In the genomic region with DNA sequence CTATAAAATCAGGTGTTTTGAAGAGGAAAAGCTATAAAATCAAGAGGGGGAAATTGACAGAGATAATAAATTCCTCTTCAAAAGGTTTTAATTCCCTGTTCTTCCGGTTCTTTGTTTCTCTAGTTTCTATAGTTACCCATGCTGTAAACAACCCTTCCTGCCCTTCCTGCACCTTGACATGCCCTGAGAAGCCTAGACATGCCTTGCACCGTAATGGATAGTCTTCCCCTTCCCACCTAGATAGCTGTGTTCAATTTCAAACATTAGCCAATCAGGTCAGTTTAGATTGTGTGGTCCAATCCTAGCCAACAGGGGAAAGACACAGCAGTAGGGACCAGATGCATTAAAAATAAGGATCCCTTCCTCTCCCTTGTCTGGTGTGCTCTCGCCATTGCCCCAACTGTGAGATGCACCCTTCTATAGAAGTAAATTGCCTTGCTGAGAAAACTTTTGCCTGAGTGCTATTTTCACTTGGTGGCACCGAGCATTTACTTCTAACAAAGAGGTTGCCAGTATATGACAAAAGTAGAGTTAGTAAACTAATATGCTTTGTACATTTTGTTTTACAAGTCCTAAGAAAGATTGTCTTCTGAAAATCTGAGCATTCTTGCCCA, we compare ENCODE assay signal across 1 cellular context.
TF ChIP-seq lines count a peak whose summit lies in the region.

No MANE protein-coding gene starts in this region.

TF ChIP-seq in K562, 482 proteins besides CTCF, POLR2A, EP300 and RAD21:
- TF ChIP-seq, protein P1, sequence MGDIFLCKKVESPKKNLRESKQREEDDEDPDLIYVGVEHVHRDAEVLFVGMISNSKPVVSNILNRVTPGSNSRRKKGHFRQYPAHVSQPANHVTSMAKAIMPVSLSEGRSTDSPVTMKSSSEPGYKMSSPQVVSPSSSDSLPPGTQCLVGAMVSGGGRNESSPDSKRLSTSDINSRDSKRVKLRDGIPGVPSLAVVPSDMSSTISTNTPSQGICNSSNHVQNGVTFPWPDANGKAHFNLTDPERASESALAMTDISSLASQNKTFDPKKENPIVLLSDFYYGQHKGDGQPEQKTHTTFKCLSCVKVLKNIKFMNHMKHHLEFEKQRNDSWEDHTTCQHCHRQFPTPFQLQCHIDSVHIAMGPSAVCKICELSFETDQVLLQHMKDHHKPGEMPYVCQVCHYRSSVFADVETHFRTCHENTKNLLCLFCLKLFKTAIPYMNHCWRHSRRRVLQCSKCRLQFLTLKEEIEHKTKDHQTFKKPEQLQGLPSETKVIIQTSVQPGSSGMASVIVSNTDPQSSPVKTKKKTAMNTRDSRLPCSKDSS (IDR thresholded peaks at IDR 0.05; ENCODE audit: low read depth, partially characterized antibody), result peak; percentile 93
- no peak for TF ChIP-seq NR2F6 (CRISPR knock-in tag; IDR thresholded peaks at IDR 0.05)
- peak in 1 of 2 experiments; percentile 90; a peak in 2 of 3 replicates for TF ChIP-seq CBX3 (IDR thresholded peaks at IDR 0.05; ENCODE audit: borderline replicate concordance in 1 of 2, low read length in 2 of 2)
- peak; percentile 64; the same call in 1 of the 2 replicates for TF ChIP-seq CBX5 (IDR thresholded peaks at IDR 0.05; ENCODE audit: borderline replicate concordance, low read depth)
- TF ChIP-seq, protein P2, sequence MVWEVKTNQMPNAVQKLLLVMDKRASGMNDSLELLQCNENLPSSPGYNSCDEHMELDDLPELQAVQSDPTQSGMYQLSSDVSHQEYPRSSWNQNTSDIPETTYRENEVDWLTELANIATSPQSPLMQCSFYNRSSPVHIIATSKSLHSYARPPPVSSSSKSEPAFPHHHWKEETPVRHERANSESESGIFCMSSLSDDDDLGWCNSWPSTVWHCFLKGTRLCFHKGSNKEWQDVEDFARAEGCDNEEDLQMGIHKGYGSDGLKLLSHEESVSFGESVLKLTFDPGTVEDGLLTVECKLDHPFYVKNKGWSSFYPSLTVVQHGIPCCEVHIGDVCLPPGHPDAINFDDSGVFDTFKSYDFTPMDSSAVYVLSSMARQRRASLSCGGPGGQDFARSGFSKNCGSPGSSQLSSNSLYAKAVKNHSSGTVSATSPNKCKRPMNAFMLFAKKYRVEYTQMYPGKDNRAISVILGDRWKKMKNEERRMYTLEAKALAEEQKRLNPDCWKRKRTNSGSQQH (CRISPR knock-in tag; IDR thresholded peaks at IDR 0.05), result no peak
- no peak for TF ChIP-seq SREBF1 (IDR thresholded peaks at IDR 0.05; ENCODE audit: borderline replicate concordance, low read depth, low read length)
- no peak for TF ChIP-seq NCOR1 (IDR thresholded peaks at IDR 0.05)
- no peak for TF ChIP-seq RBM14 (IDR thresholded peaks at IDR 0.05; ENCODE audit: borderline replicate concordance, insufficient read depth, low read depth, low read length)
- TF ChIP-seq HMGN3 (IDR thresholded peaks at IDR 0.05; ENCODE audit: borderline replicate concordance, extremely low read depth, insufficient read length, low read depth, low read length), result no peak
- TF ChIP-seq SAP30 (IDR thresholded peaks at IDR 0.05; ENCODE audit: borderline replicate concordance, insufficient read depth, low read depth, low read length, poor library complexity, severe bottlenecking), result no peak
- no peak for TF ChIP-seq TFAM (CRISPR knock-in tag; conservative IDR thresholded peaks at IDR 0.05)
- 0 out of 2 replicates have a peak, but pooled peaks have one; percentile 30 for TF ChIP-seq XRCC3 (IDR thresholded peaks at IDR 0.05)
- peak; percentile 78; the same call in 1 of the 2 replicates for TF ChIP-seq TRIM28 (IDR thresholded peaks at IDR 0.05)
- TF ChIP-seq POLR3A (IDR thresholded peaks at IDR 0.05; ENCODE audit: borderline replicate concordance, extremely low read depth, insufficient read depth, insufficient read length), result no peak
